ENCODE assay signal across 8 cellular contexts in the genomic region with DNA sequence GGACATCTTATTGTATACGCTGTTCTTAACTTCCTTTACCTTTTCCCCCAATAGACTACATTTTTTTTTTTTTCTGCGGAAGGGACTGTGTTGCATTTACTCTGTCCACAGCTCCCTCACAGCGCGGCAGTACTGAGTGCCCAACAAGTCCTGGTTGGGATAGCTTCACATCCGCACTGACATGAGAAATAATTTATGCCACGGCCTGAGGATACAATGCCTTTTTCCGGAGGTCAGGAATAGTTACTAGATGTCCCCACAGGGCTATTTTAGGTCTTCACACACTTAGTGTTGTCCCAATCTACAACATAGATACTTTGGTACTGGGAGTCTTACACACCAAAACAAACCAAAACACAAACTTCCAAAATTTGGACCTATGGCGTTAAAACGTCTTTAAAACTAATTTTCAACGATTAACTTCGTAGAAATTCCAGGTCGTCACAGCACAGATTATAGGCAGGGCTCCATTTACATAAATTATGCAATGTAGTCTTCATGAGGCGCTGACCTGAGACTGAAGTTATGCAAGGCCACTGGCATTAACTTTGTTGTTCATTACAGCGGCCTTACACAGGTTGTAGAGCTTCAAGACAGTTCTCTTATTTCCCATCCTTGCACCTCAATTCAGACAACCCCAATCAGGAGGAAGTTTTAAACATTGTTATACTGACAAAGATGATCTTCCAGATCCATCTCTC. TPM values are rescaled to one million over a fixed set of nuclear protein-coding genes. Genes with fewer than 3 reads are reported as not detected.
A peak's percentile ranks its signal among the peaks of the same experiment; 100 is the strongest.
DNase-seq lines count a peak whose midpoint lies in the region; ATAC-seq lines count a peak whose summit lies in the region.

No MANE protein-coding gene starts in this region.

- H3K27ac ChIP-seq in HUES6 (ENCODE audit: low read depth, low read length) = no peak overlapping the region

- H3K9me3 Mint-ChIP-seq in activated naive CD8-positive, alpha-beta T cell treated with anti-CD3 and anti-CD28 coated beads for 36 hours = no peaks in the 10 kb centered on the region
- no peaks in the 10 kb centered on the region for H3K9me3 Mint-ChIP-seq in stimulated activated naive B cell treated with anti-CD40 and anti-IgM and Interleukin-4, amounts not matched to agents 10 μg/mL and 1 μg/mL and 100 μg/mL, for 72 hours

- H3K4me1 ChIP-seq in HUES6 (ENCODE audit: control insufficient read depth, insufficient read depth, low read length) = peaks cover 15% of the 10 kb centered on the region

- peak overlapping the region; percentile 48 for H3K9ac ChIP-seq in HUES6 (ENCODE audit: low read length)

- H3K27ac Mint-ChIP-seq in activated naive CD8-positive, alpha-beta T cell treated with anti-CD3 and anti-CD28 coated beads for 36 hours = peak overlapping the region; percentile 93
- H3K27ac Mint-ChIP-seq in stimulated activated naive B cell treated with anti-CD40 and anti-IgM and Interleukin-4, amounts not matched to agents 10 μg/mL and 1 μg/mL and 100 μg/mL, for 72 hours = peak overlapping the region; percentile 95

- peak overlapping the region; percentile 98 for H3K4me3 ChIP-seq in HUES6 (ENCODE audit: low read depth, low read length)
- H3K4me3 ChIP-seq in iPS-18c (ENCODE audit: insufficient read depth, low read depth, low read length) = peak overlapping the region; percentile 34; the same call in 1 of the 2 replicates

- no peaks in the 10 kb centered on the region for H3K27me3 ChIP-seq in HUES6 (ENCODE audit: control insufficient read depth, insufficient read depth, low read length)

- H3K36me3 Mint-ChIP-seq in activated naive CD8-positive, alpha-beta T cell treated with anti-CD3 and anti-CD28 coated beads for 36 hours = peaks cover 22% of the 10 kb centered on the region
- peaks cover 20 to 30% of the 10 kb centered on the region in 2 donors for H3K36me3 Mint-ChIP-seq in stimulated activated naive B cell treated with anti-CD40 and anti-IgM and Interleukin-4, amounts not matched to agents 10 μg/mL and 1 μg/mL and 100 μg/mL, for 72 hours

- peak overlapping the region; percentile 89 for H3K4me3 Mint-ChIP-seq in activated naive CD8-positive, alpha-beta T cell treated with anti-CD3 and anti-CD28 coated beads for 36 hours
- H3K4me3 Mint-ChIP-seq in stimulated activated naive B cell treated with anti-CD40 and anti-IgM and Interleukin-4, amounts not matched to agents 10 μg/mL and 1 μg/mL and 100 μg/mL, for 72 hours = peak overlapping the region; percentile 85 to 89

- ATAC-seq in stimulated activated naive B cell treated with anti-CD40 and anti-IgM and Interleukin-4, amounts not matched to agents 10 μg/mL and 1 μg/mL and 100 μg/mL, for 72 hours (replicated peaks) = peak; percentile 8 to 9

- H3K27me3 Mint-ChIP-seq in activated naive CD8-positive, alpha-beta T cell treated with anti-CD3 and anti-CD28 coated beads for 36 hours = no peaks in the 10 kb centered on the region
- no peaks in the 10 kb centered on the region for H3K27me3 Mint-ChIP-seq in stimulated activated naive B cell treated with anti-CD40 and anti-IgM and Interleukin-4, amounts not matched to agents 10 μg/mL and 1 μg/mL and 100 μg/mL, for 72 hours

- H3K9me3 ChIP-seq in HUES6 (ENCODE audit: control insufficient read depth, insufficient read depth, low read depth, low read length) (no peaks in the 10 kb centered on the region), iPS-18c (ENCODE audit: control insufficient read depth, insufficient read depth, low read length) (no peaks in the 10 kb centered on the region)

- peaks cover 28% of the 10 kb centered on the region for H3K36me3 ChIP-seq in HUES6 (ENCODE audit: control insufficient read depth, insufficient read depth, low read length)

- DNase-seq in NCI-H510A treated with DMSO at 0.1 percent for 48 hours (lab: John Stamatoyannopoulos, UW) (peak; percentile 28), NCI-H510A (lab: John Stamatoyannopoulos, UW) (no peak), islet precursor cell (no peak), NCI-H187 (lab: John Stamatoyannopoulos, UW) (no peak)
- no peak for DNase-seq in activated naive CD8-positive, alpha-beta T cell treated with anti-CD3 and anti-CD28 coated beads for 36 hours
- no peak for DNase-seq in stimulated activated naive B cell treated with anti-CD40 and anti-IgM and Interleukin-4, amounts not matched to agents 10 μg/mL and 1 μg/mL and 100 μg/mL, for 72 hours

- H3K4me1 Mint-ChIP-seq in activated naive CD8-positive, alpha-beta T cell treated with anti-CD3 and anti-CD28 coated beads for 36 hours = peaks cover 36% of the 10 kb centered on the region
- peaks cover 29 to 47% of the 10 kb centered on the region in 2 donors for H3K4me1 Mint-ChIP-seq in stimulated activated naive B cell treated with anti-CD40 and anti-IgM and Interleukin-4, amounts not matched to agents 10 μg/mL and 1 μg/mL and 100 μg/mL, for 72 hours

RNA-seq across cellular contexts. Expression of a gene that starts 1.0 kb away (rescaled TPM):
- total RNA-seq in activated naive CD8-positive, alpha-beta T cell treated with anti-CD3 and anti-CD28 coated beads for 36 hours = 100 to 1,000 TPM; 315 to 318 TPM

RNA-seq across cellular contexts. Expression of a gene that starts 12.3 kb away (rescaled TPM):
- total RNA-seq in activated naive CD8-positive, alpha-beta T cell treated with anti-CD3 and anti-CD28 coated beads for 36 hours = under 1 TPM; 0.42 to 0.74 TPM
